ENCODE assay signal across 8 cellular contexts in the genomic region with DNA sequence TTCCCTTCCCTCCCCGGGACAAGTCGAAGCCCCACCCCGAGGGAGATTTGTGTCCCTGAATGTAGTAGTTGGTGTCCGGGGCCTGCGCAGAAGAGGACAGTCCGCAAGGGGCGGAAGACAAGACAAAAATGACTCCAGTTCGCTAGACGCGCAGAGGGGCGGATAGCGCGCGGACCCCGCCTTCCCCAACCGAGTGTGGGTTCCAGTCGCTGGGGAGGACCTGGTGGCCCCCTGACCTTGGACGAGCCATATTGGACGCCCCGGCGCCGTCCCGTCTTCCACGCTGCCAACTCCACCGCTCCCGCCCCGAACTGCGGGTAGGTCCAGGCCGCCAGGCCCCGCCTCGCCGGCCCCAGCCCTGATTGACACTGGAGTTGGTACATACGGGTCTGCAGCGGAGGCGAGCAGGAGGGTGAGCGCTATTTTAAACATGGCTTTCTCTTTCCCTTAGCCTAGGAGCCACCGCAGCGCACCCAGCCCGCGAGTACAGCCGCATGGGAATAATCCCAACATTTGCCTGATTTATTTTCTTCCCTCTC. TPM values are rescaled to one million over a fixed set of nuclear protein-coding genes. Genes with fewer than 3 reads are reported as not detected.
DNase-seq lines count a peak whose midpoint lies in the region; ATAC-seq and TF ChIP-seq lines count a peak whose summit lies in the region.

No MANE protein-coding gene starts in this region.

- DNase-seq in HFF-Myc (ENCODE audit: extremely low read depth, low read depth) (peak; percentile 52), MV-4-11 (lab: John Stamatoyannopoulos, UW) (peak; percentile 78), SK-N-MC (ENCODE audit: low read depth, low spot score) (no peak), head of caudate nucleus (peak; percentile 77 to 93 (median 87)), osteocyte (ENCODE audit: extremely low spot score, unreplicated experiment) (peak; percentile 94)
- peak; percentile 66 to 78 for DNase-seq in activated naive CD4-positive, alpha-beta T cell treated with anti-CD3 and anti-CD28 coated beads, Interleukin-2, amount 50 U/mL, for 72 hours (ENCODE audit: low spot score in 2 of 2)

- peaks cover 5 to 12% of the 10 kb centered on the region in 2 donors for H3K36me3 Mint-ChIP-seq in activated naive CD4-positive, alpha-beta T cell treated with anti-CD3 and anti-CD28 coated beads, Interleukin-2, amount 50 U/mL, for 72 hours
- H3K36me3 Mint-ChIP-seq in osteocyte (ENCODE audit: unreplicated experiment), result peaks cover 5% of the 10 kb centered on the region

- WGBS in thymus, result under 1% methylated on average over 41 of the region's 41 CpGs

- no peaks in the 10 kb centered on the region for H3K9me3 Mint-ChIP-seq in activated naive CD4-positive, alpha-beta T cell treated with anti-CD3 and anti-CD28 coated beads, Interleukin-2, amount 50 U/mL, for 72 hours
- H3K9me3 Mint-ChIP-seq in osteocyte (ENCODE audit: unreplicated experiment), result peaks cover 6% of the 10 kb centered on the region

- peaks cover 16% of the 10 kb centered on the region for H3K4me1 Mint-ChIP-seq in osteocyte (ENCODE audit: unreplicated experiment)

- H3K27ac ChIP-seq in SK-N-MC (peak overlapping the region; percentile 48; the same call in 1 of the 2 replicates), thymus (ENCODE audit: low read depth) (peak overlapping the region; percentile 83)

- peak; percentile 9 for TF ChIP-seq CTCF in HFF-Myc (IDR thresholded peaks at IDR 0.05; ENCODE audit: low read depth, low read length, missing control alignments)
- TF ChIP-seq CTCF in osteocyte (IDR thresholded peaks at IDR 0.05), result peak; percentile 46

- peak; percentile 80 to 84 for ATAC-seq in activated naive CD4-positive, alpha-beta T cell treated with anti-CD3 and anti-CD28 coated beads, Interleukin-2, amount 50 U/mL, for 72 hours

- no peaks in the 10 kb centered on the region for H3K27me3 Mint-ChIP-seq in osteocyte (ENCODE audit: unreplicated experiment)

- H3K4me1 ChIP-seq in thymus (ENCODE audit: control insufficient read depth, insufficient read depth, low read length), result peaks cover 6% of the 10 kb centered on the region

- peak overlapping the region; percentile 94 to 95 for H3K27ac Mint-ChIP-seq in activated naive CD4-positive, alpha-beta T cell treated with anti-CD3 and anti-CD28 coated beads, Interleukin-2, amount 50 U/mL, for 72 hours
- peak overlapping the region; percentile 93 for H3K27ac Mint-ChIP-seq in osteocyte (ENCODE audit: unreplicated experiment)

- H3K9me3 ChIP-seq in SK-N-MC (ENCODE audit: low read depth, low read length) (no peaks in the 10 kb centered on the region), thymus (ENCODE audit: control insufficient read depth) (no peaks in the 10 kb centered on the region)

- peak overlapping the region; percentile 99 for H3K4me3 Mint-ChIP-seq in osteocyte (ENCODE audit: unreplicated experiment)

- H3K9ac ChIP-seq in SK-N-MC (ENCODE audit: insufficient read length), result peak overlapping the region; percentile 84

- H3K4me3 ChIP-seq in GM08714 (ENCODE audit: low read length) (peak overlapping the region; percentile 97), HFF-Myc (replicated peaks; ENCODE audit: low read depth, low read length) (peak overlapping the region; percentile 95), SK-N-MC (peak overlapping the region; percentile 91), thymus (ENCODE audit: low read length) (peak overlapping the region; percentile 61)

- no peaks in the 10 kb centered on the region for H3K27me3 ChIP-seq in thymus (ENCODE audit: control insufficient read depth, insufficient read depth)

- H3K36me3 ChIP-seq in SK-N-MC (ENCODE audit: insufficient read depth, low read length) (peaks cover 12% of the 10 kb centered on the region; the same call in 1 of the 2 replicates), thymus (ENCODE audit: control insufficient read depth, insufficient read depth) (no peaks in the 10 kb centered on the region)

- intact Hi-C loops in head of caudate nucleus (cut with DNase I), result loop anchor here (5.0 to 10.0 kb wide), 2 partner anchors 156 to 231 kb away; partner anchors contain the start of gene PHIP

RNA-seq across cellular contexts. Expression of gene HMGN3, which starts 0.8 kb away (rescaled TPM):
- total RNA-seq in activated naive CD4-positive, alpha-beta T cell treated with anti-CD3 and anti-CD28 coated beads, Interleukin-2, amount 50 U/mL, for 72 hours, result 10 to 100 TPM; 49.8 to 57.0 TPM
- 50.1 and 55.0 TPM in 2 replicates for total RNA-seq in osteocyte
- polyA plus RNA-seq in thymus, result 203 TPM
